8 cellular contexts compared by ENCODE assay signal in genomic region chr17:77373298-77374169, GRCh38.
A peak's percentile ranks its signal among the peaks of the same experiment; 100 is the strongest.
DNase-seq lines count a peak whose midpoint lies in the region; ATAC-seq and TF ChIP-seq lines count a peak whose summit lies in the region.

No MANE protein-coding gene starts in this region.

- ATAC-seq in GM18498 (IDR thresholded peaks at IDR 0.05; ENCODE audit: unreplicated experiment) (peak; percentile 3), left cardiac atrium (peak; percentile 11 to 12), GM21367 (IDR thresholded peaks at IDR 0.05; ENCODE audit: unreplicated experiment) (no peak), HG03095 (IDR thresholded peaks at IDR 0.05; ENCODE audit: unreplicated experiment) (no peak)

- H3K27ac ChIP-seq in HL-60 (replicated peaks) = no peak overlapping the region

- no peaks in the 10 kb centered on the region for H3K27me3 ChIP-seq in HL-60 (ENCODE audit: insufficient read depth, poor library complexity, severe bottlenecking)

- no peak for TF ChIP-seq CTCF in HL-60 (IDR thresholded peaks at IDR 0.05; ENCODE audit: insufficient read depth, low read length)
- TF ChIP-seq CTCF in retinal pigment epithelial cell (conservative IDR thresholded peaks at IDR 0.05; ENCODE audit: low read depth, low read length) = no peak

- intact Hi-C loops in left cardiac atrium (cut with DNase I) = loop anchor here (5.0 to 10.0 kb wide), 2 partner anchors 41 to 51 kb away; no protein-coding TSS in a partner anchor

- DNase-seq in HL-60 (ENCODE audit: low read depth in 1 of 2, low spot score in 1 of 2) = no peak
- DNase-seq in activated effector memory CD4-positive, alpha-beta T cell treated with anti-CD3 and anti-CD28 coated beads, Interleukin-2, amount 50 U/mL, for 16 hours = peak; percentile 77
- no peak for DNase-seq in left cardiac atrium
- no peak for DNase-seq in retinal pigment epithelial cell (ENCODE audit: low read depth)
- no peak for DNase-seq in SW 1271 (lab: John Stamatoyannopoulos, UW)

- H3K4me3 ChIP-seq in HL-60 (replicated peaks; ENCODE audit: insufficient read depth, low read length) = peak overlapping the region; percentile 32; the same call in 1 of the 2 replicates
- peak overlapping the region; percentile 56 for H3K4me3 ChIP-seq in retinal pigment epithelial cell (ENCODE audit: low read length)

Comparison
In these comparisons a context has a peak if more than half of its experiments do, and no peak if none do; other contexts are left out.
1. ATAC-seq: peak in GM18498 (single experiment) and left cardiac atrium (2 of 2); none in GM21367 (single experiment) and HG03095 (single experiment).